Comparison of ENCODE assay signal across 22 cellular contexts in genomic region chr1:108575241-108575850, GRCh38. TPM values are rescaled to one million over a fixed set of nuclear protein-coding genes. Genes with fewer than 3 reads are reported as not detected.
DNase-seq lines count a peak whose midpoint lies in the region; ATAC-seq, FAIRE-seq and TF ChIP-seq lines count a peak whose summit lies in the region.
"Had no signal": no experiment of that assay in that cellular context is flagged by ENCODE, and none has a peak within 500 bp of the region (broad histone marks: within the 10 kb centered on the region; RNA-seq: fewer than 3 reads in every experiment).

No MANE protein-coding gene starts in this region.

- 0% methylated on average over 1 of the region's 1 CpG for WGBS in K562 (ENCODE audit: insufficient coverage, low coverage, missing lambda C conversion rate)
- WGBS in gastroesophageal sphincter (ENCODE audit: low coverage in 1 of 2), 2 donors, result 0 to 17% methylated on average over 1 of the region's 1 CpG

- no peak for TF ChIP-seq POLR2A in GM12892 (IDR thresholded peaks at IDR 0.05; ENCODE audit: low read depth, low read length)
- no peak for TF ChIP-seq POLR2A in K562 (conservative IDR thresholded peaks at IDR 0.05)
- no peak for TF ChIP-seq POLR2A in gastroesophageal sphincter (IDR thresholded peaks at IDR 0.05)

- peak overlapping the region; percentile 75 for H3K27ac ChIP-seq in ACC112 (ENCODE audit: low read depth, low read length)
- H3K27ac ChIP-seq in K562 (ENCODE audit: extremely low read depth, low read depth, low read length), result peak overlapping the region; percentile 2; the same call in 1 of the 3 replicates
- H3K27ac ChIP-seq in gastroesophageal sphincter, result peak overlapping the region in 3 of 4 donors; percentile 5 to 41 (median 32)
- H3K27ac ChIP-seq: ovary, right atrium auricular region had no signal

- H3K9me1 ChIP-seq in K562 (ENCODE audit: control insufficient read depth, insufficient read depth, low read length), result no peaks in the 10 kb centered on the region

- H3K9me3 ChIP-seq in K562 (replicated peaks; ENCODE audit: control insufficient read depth, insufficient read depth, low read depth, low read length) (no peaks in the 10 kb centered on the region), gastroesophageal sphincter (no peaks in the 10 kb centered on the region)
- H3K9me3 ChIP-seq: ovary had no signal

- H4K20me1 ChIP-seq in K562 (replicated peaks; ENCODE audit: control insufficient read depth, insufficient read depth, low read length), result 0 out of 2 replicates have a peak, but pooled peaks cover under 1% of the 10 kb centered on the region

- TF ChIP-seq EP300 in K562 (IDR thresholded peaks at IDR 0.05; ENCODE audit: low read length) (no peak), gastroesophageal sphincter (IDR thresholded peaks at IDR 0.05) (no peak)

- CTCF ChIA-PET in K562 (lab: Yijun Ruan, JAX; ENCODE audit: low intra/inter-chr PET ratio), result no interaction called here

- POLR2A ChIA-PET in K562 (lab: Yijun Ruan, JAX), result interaction anchor here (1.2 to 1.5 kb wide), 2 partner anchors 8 to 16 kb away, joined by 3 to 4 read pairs; no protein-coding TSS in a partner anchor

- DNase-seq in GM12892 (ENCODE audit: insufficient read length), result no peak
- no peak for DNase-seq in K562 (ENCODE audit: extremely low read depth in 1 of 4, low spot score in 3 of 4)
- DNase-seq in KBM-7, result no peak
- DNase-seq: activated CD4-positive, CD25-positive, alpha-beta regulatory T cell treated with anti-CD3 and anti-CD28 coated beads, Interleukin-2, amount 50 U/mL, for 72 hours; activated naive CD4-positive, alpha-beta T cell treated with anti-CD3 and anti-CD28 coated beads for 36 hours; activated T-cell treated with anti-CD3 and anti-CD28 coated beads, Interleukin-2, amount 50 U/mL, for 4 hours; CD8-positive, alpha-beta memory T cell; erythroblast; H7; MG63; NCI-H1417 treated with DMSO at 0.1 percent for 48 hours; NCI-H446 treated with DMSO at 0.1 percent for 48 hours; ovary; PC-3; SHP77 had no signal

- H3K36me3 ChIP-seq in ACC112 (ENCODE audit: insufficient read depth, low read length) (0 out of 2 replicates have a peak, but pooled peaks cover 4% of the 10 kb centered on the region), K562 (ENCODE audit: control insufficient read depth, insufficient read depth, low read length) (no peaks in the 10 kb centered on the region; the same call in 2 of the 3 replicates), gastroesophageal sphincter (no peaks in the 10 kb centered on the region)
- H3K36me3 ChIP-seq: ascending aorta, ovary, right atrium auricular region had no signal

- H3K79me2 ChIP-seq in ACC112 (ENCODE audit: control insufficient read depth, insufficient read depth, low read length, unreplicated experiment) (peaks cover 13% of the 10 kb centered on the region), K562 (ENCODE audit: control insufficient read depth, insufficient read depth, low read length) (peaks cover 30% of the 10 kb centered on the region)

- in situ Hi-C loops in K562 (cut with MboI), result no loop called here
- in situ Hi-C loops in KBM-7 (cut with MboI; ENCODE audit: low pct_unique_long_range_greater_than_20kb, low sequenced_read_pairs), result no loop called here

- TF ChIP-seq RAD21 in K562 (CRISPR knock-in tag; conservative IDR thresholded peaks at IDR 0.05 in 1 of 2, IDR thresholded peaks at IDR 0.05 in 1 of 2), result no peak

- H3K9ac ChIP-seq in K562 (ENCODE audit: insufficient read depth in 1 of 2, low read depth in 2 of 2, low read length in 2 of 2), result no peak overlapping the region

- intact Hi-C loops in K562 (cut with micrococcal nuclease), result no loop called here

- FAIRE-seq in GM12892 (lab: Jason Lieb, UNC), result peak; percentile 46
- peak; percentile 32 for FAIRE-seq in K562 (lab: Jason Lieb, UNC)
- FAIRE-seq: GM12891 had no signal

- H3K4me1 ChIP-seq in ACC112 (ENCODE audit: control insufficient read depth, insufficient read depth, low read length, unreplicated experiment), result peaks cover 13% of the 10 kb centered on the region
- peaks cover 0 to 5% of the 10 kb centered on the region in 2 experiments; a peak in 2 of 5 replicates for H3K4me1 ChIP-seq in K562 (replicated peaks in 1 of 2; ENCODE audit: control insufficient read depth in 2 of 2, insufficient read depth in 2 of 2, low read length in 2 of 2)
- H3K4me1 ChIP-seq in gastroesophageal sphincter, result peaks cover 0 to 10% (median 0%) of the 10 kb centered on the region in 3 donors
- H3K4me1 ChIP-seq: ascending aorta, right atrium auricular region had no signal

- H3K27me3 ChIP-seq in ACC112 (ENCODE audit: insufficient read depth, low read length) (no peaks in the 10 kb centered on the region), K562 (ENCODE audit: control insufficient read depth in 2 of 2, insufficient read depth in 2 of 2, low read length in 2 of 2) (no peaks in the 10 kb centered on the region), gastroesophageal sphincter (no peaks in the 10 kb centered on the region)
- H3K27me3 ChIP-seq: ascending aorta, MG63, ovary, right atrium auricular region had no signal

- no peak; the same call in 2 of the 3 replicates for ATAC-seq in K562
- ATAC-seq in gastroesophageal sphincter, result no peak
- no peak for ATAC-seq in HG03108 (IDR thresholded peaks at IDR 0.05; ENCODE audit: unreplicated experiment)
- no peak for ATAC-seq in HG03280 (IDR thresholded peaks at IDR 0.05; ENCODE audit: unreplicated experiment)
- ATAC-seq: PC-3 had no signal

- BruUV-seq in K562 (replicated peaks; lab: Mats Ljungman, UMichigan), result no TSS peak

- no peak for TF ChIP-seq CTCF in K562 (IDR thresholded peaks at IDR 0.05 in 2 of 3, conservative IDR thresholded peaks at IDR 0.05 in 1 of 3; ENCODE audit: insufficient read depth in 2 of 3, low read depth in 1 of 3, low read length in 3 of 3)
- TF ChIP-seq CTCF in gastroesophageal sphincter (IDR thresholded peaks at IDR 0.05), result no peak

- peak overlapping the region; percentile 76 for H2AFZ ChIP-seq in ACC112 (ENCODE audit: low read length, unreplicated experiment)
- no peak overlapping the region for H2AFZ ChIP-seq in K562 (ENCODE audit: low read depth, low read length)

- H3K4me2 ChIP-seq in K562 (ENCODE audit: insufficient read depth, low read length), result no peak overlapping the region

- H3K4me3 ChIP-seq in ACC112 (ENCODE audit: low read depth, low read length) (peak overlapping the region; percentile 24), K562 (no peak overlapping the region), gastroesophageal sphincter (no peak overlapping the region)
- H3K4me3 ChIP-seq: ascending aorta, MG63, ovary, right atrium auricular region had no signal

TF ChIP-seq in K562, 482 proteins besides CTCF, POLR2A, EP300 and RAD21 (continues in another document):
- TF ChIP-seq MTA1 (IDR thresholded peaks at IDR 0.05; ENCODE audit: borderline replicate concordance) (no peak), LEF1 (IDR thresholded peaks at IDR 0.05) (no peak), ELF2 (CRISPR knock-in tag; IDR thresholded peaks at IDR 0.05) (no peak), ZNF316 (IDR thresholded peaks at IDR 0.05) (peak; percentile 92), MAFK (IDR thresholded peaks at IDR 0.05; ENCODE audit: low read length) (peak; percentile 50; the same call in 1 of the 2 replicates), XRCC4 (IDR thresholded peaks at IDR 0.05; ENCODE audit: extremely low read depth, insufficient read depth, insufficient read length) (no peak), HOXB6 (CRISPR knock-in tag; IDR thresholded peaks at IDR 0.05; ENCODE audit: borderline replicate concordance) (no peak), ZNF121 (CRISPR knock-in tag; conservative IDR thresholded peaks at IDR 0.05) (no peak), TGIF2 (CRISPR knock-in tag; IDR thresholded peaks at IDR 0.05) (no peak), ZBTB9 (CRISPR knock-in tag; IDR thresholded peaks at IDR 0.05) (no peak), ZBTB43 (CRISPR knock-in tag; IDR thresholded peaks at IDR 0.05) (no peak)

RNA-seq across cellular contexts. Expression of gene EEIG2, which starts 15.4 kb away (rescaled TPM):
- polyA plus RNA-seq in GM12892 (2012; ENCODE audit: missing spikeins), result 7.6 TPM
- total RNA-seq in K562 (2011; cell fraction: chromatin; rRNA removed; ENCODE audit: low replicate concordance), result 7.7 and 20.8 TPM in 2 replicates
- total RNA-seq in K562 (2011; cell fraction: nucleolus; rRNA removed), result 3.3 and 4.5 TPM in 2 replicates
- total RNA-seq in K562 (2011; cell fraction: nucleoplasm; rRNA removed), result 9.1 and 18.0 TPM in 2 replicates
- total RNA-seq in K562 (2014; rRNA removed) (13.9 and 14.5 TPM in 2 replicates), K562 (2014; rRNA removed; fragmentation: Illumina TruSeq; extraction: Trizol) (26.9 and 27.3 TPM in 2 replicates), K562 (2015; rRNA removed; fragmentation: Illumina TruSeq; extraction: Trizol) (21.8 and 24.4 TPM in 2 replicates), K562 (2021) (21.0 and 22.8 TPM in 2 replicates), gastroesophageal sphincter (10 to 100 TPM; 11.6 to 23.8 (median 14.9) TPM)
- polyA plus RNA-seq in K562 (2011; rRNA removed) (18.8 and 21.1 TPM in 2 replicates), K562 (2014; fragmentation: Illumina TruSeq; extraction: Trizol) (11.8 and 15.2 TPM in 2 replicates), K562 (2014; fragmentation: Nextera tagmentation; extraction: Ambion mirVana) (1 to 10 TPM; 6.1 to 8.0 TPM), K562 (2014; rRNA removed) (12.2 and 12.7 TPM in 2 replicates)
- 4.0 and 10.7 TPM in 2 replicates for polyA plus RNA-seq in K562 (2011; cell fraction: cytosol; rRNA removed)
- 6.8 and 10.7 TPM in 2 replicates for polyA plus RNA-seq in K562 (2011; cell fraction: nucleus; rRNA removed)
- 10.8 and 18.5 TPM in 2 replicates for polyA plus RNA-seq in K562 (2012)
- 30.8 and 35.3 TPM in 2 replicates for polyA minus RNA-seq in K562 (2011; rRNA and poly(A)+ RNA removed)
- polyA minus RNA-seq in K562 (2011; cell fraction: cytosol; rRNA and poly(A)+ RNA removed), result 13.7 and 16.0 TPM in 2 replicates
- 6.6 and 11.7 TPM in 2 replicates for polyA minus RNA-seq in K562 (2011; cell fraction: nucleus; rRNA and poly(A)+ RNA removed)

Comparison
In these comparisons a context has a peak if more than half of its experiments do, and no peak if none do; other contexts are left out.
1. H3K27ac ChIP-seq: peak in every context shown above with its lines; median percentile 75 in ACC112; 32 in gastroesophageal sphincter; 2 in K562.